Comparison of ENCODE assay signal across 8 cellular contexts in genomic region chr14:66624319-66624937, GRCh38.
A peak's percentile ranks its signal among the peaks of the same experiment; 100 is the strongest.
DNase-seq lines count a peak whose midpoint lies in the region; ATAC-seq and TF ChIP-seq lines count a peak whose summit lies in the region.

No MANE protein-coding gene starts in this region.

- H3K4me2 ChIP-seq in PC-3 (ENCODE audit: low read length), result no peak overlapping the region

- H3F3A ChIP-seq in PC-3 (ENCODE audit: low read length, unreplicated experiment), result no peaks in the 10 kb centered on the region

- TF ChIP-seq CTCF in PC-3 (conservative IDR thresholded peaks at IDR 0.05; ENCODE audit: low read depth, low read length) (peak; percentile 92), brain (conservative IDR thresholded peaks at IDR 0.05) (peak; percentile 65 to 72)
- no peak for TF ChIP-seq CTCF in CD8-positive, alpha-beta T cell (IDR thresholded peaks at IDR 0.05)

- intact Hi-C loops in PC-3 (cut with micrococcal nuclease), result loop anchor here (1.0 to 5.0 kb wide), 4 partner anchors 38 to 494 kb away; no protein-coding TSS in a partner anchor
- intact Hi-C loops in CD8-positive, alpha-beta T cell (cut with DNase I, micrococcal nuclease), result loop anchor here in 1 of 2 experiments (2.0 kb wide), 1 partner anchor 660 kb away; no protein-coding TSS in a partner anchor

- peaks cover 30% of the 10 kb centered on the region for H3K36me3 Mint-ChIP-seq in brain
- H3K36me3 Mint-ChIP-seq in CD8-positive, alpha-beta T cell, result peaks cover 2% of the 10 kb centered on the region

- peak; percentile 6 for DNase-seq in activated T-cell treated with anti-CD3 and anti-CD28 coated beads for 24 hours (ENCODE audit: low read depth)
- DNase-seq in activated T-cell treated with anti-CD3 and anti-CD28 coated beads for 4 hours, result no peak
- peak; percentile 77 for DNase-seq in PC-3
- DNase-seq in inferior parietal cortex (ENCODE audit: extremely low spot score), result peak; percentile 63
- DNase-seq in stimulated activated CD4-positive, alpha-beta T cell treated with anti-CD3 and anti-CD28 coated beads, Interleukin-2, amount 100 ng/mL, for 4 hours (ENCODE audit: low read depth), result peak; percentile 9
- no peak for DNase-seq in CD8-positive, alpha-beta T cell

- peak overlapping the region in 1 of 5 experiments; percentile 42 for H3K4me3 Mint-ChIP-seq in brain
- no peak overlapping the region for H3K4me3 Mint-ChIP-seq in CD8-positive, alpha-beta T cell

- no peak overlapping the region for H2AFZ ChIP-seq in PC-3 (ENCODE audit: low read length)

- no peak overlapping the region for H3K4me3 ChIP-seq in PC-3 (ENCODE audit: low read length)
- H3K4me3 ChIP-seq in CD8-positive, alpha-beta T cell (ENCODE audit: low read depth, low read length), result no peak overlapping the region

- peaks cover 21% of the 10 kb centered on the region for H3K4me1 Mint-ChIP-seq in brain
- no peaks in the 10 kb centered on the region for H3K4me1 Mint-ChIP-seq in CD8-positive, alpha-beta T cell (ENCODE audit: low read depth)

- no peak overlapping the region for H3K9ac ChIP-seq in PC-3 (ENCODE audit: low read length)

- peaks cover 4% of the 10 kb centered on the region; the same call in 1 of the 2 replicates for H4K20me1 ChIP-seq in PC-3 (ENCODE audit: low read length)

- H3K4me1 ChIP-seq in PC-3 (ENCODE audit: insufficient read depth, low read length), result no peaks in the 10 kb centered on the region
- no peaks in the 10 kb centered on the region for H3K4me1 ChIP-seq in CD8-positive, alpha-beta T cell (ENCODE audit: insufficient read depth, low read length)

- peaks cover 15 to 31% (median 25%) of the 10 kb centered on the region in 5 experiments for H3K9me3 Mint-ChIP-seq in brain
- no peaks in the 10 kb centered on the region for H3K9me3 Mint-ChIP-seq in CD8-positive, alpha-beta T cell

- ATAC-seq in HG03432 (IDR thresholded peaks at IDR 0.05; ENCODE audit: unreplicated experiment) (peak; percentile 75), PC-3 (peak; percentile 100)
- no peak for ATAC-seq in CD8-positive, alpha-beta T cell

- POLR2A ChIA-PET in PC-3 (lab: Charles Lee; ENCODE audit: unreplicated experiment), result no interaction called here
- POLR2A ChIA-PET in CD8-positive, alpha-beta T cell (lab: Charles Lee), result no interaction called here

- H3K36me3 ChIP-seq in PC-3 (ENCODE audit: low read depth, low read length), result no peaks in the 10 kb centered on the region
- no peaks in the 10 kb centered on the region for H3K36me3 ChIP-seq in CD8-positive, alpha-beta T cell (ENCODE audit: insufficient read depth, low read length)

- peaks cover 31% of the 10 kb centered on the region for H3K79me2 ChIP-seq in PC-3 (ENCODE audit: low read length)

- H3K9me2 ChIP-seq in PC-3 (replicated peaks; ENCODE audit: low read length), result no peaks in the 10 kb centered on the region

- no peak overlapping the region for H3K27ac ChIP-seq in PC-3 (ENCODE audit: low read length)
- H3K27ac ChIP-seq in CD8-positive, alpha-beta T cell (ENCODE audit: low read depth, low read length), result no peak overlapping the region

- no peaks in the 10 kb centered on the region for H3K27me3 ChIP-seq in PC-3 (ENCODE audit: low read length)
- H3K27me3 ChIP-seq in CD8-positive, alpha-beta T cell (ENCODE audit: insufficient read depth, low read length), result no peaks in the 10 kb centered on the region

- no peaks in the 10 kb centered on the region for H3K9me3 ChIP-seq in PC-3 (ENCODE audit: low read length)
- H3K9me3 ChIP-seq in CD8-positive, alpha-beta T cell (ENCODE audit: low read length), result no peaks in the 10 kb centered on the region

- BruUV-seq in PC-3 (replicated peaks; lab: Mats Ljungman, UMichigan), result no TSS peak

- H3K27ac Mint-ChIP-seq in brain, result peak overlapping the region in 3 of 5 experiments; percentile 50 to 76 (median 58)
- H3K27ac Mint-ChIP-seq in CD8-positive, alpha-beta T cell, result no peak overlapping the region

- CTCF ChIA-PET in PC-3 (lab: Charles Lee), result interaction anchor here (0.5 to 1.4 kb wide), 9 partner anchors 24 to 661 kb away, joined by 3 to 14 read pairs (median 4); no protein-coding TSS in a partner anchor
- CTCF ChIA-PET in CD8-positive, alpha-beta T cell (lab: Charles Lee), result interaction anchor here (0.9 to 1.1 kb wide), 2 partner anchors 33 to 265 kb away, joined by 3 to 4 read pairs; no protein-coding TSS in a partner anchor

- no peaks in the 10 kb centered on the region for H3K27me3 Mint-ChIP-seq in brain
- H3K27me3 Mint-ChIP-seq in CD8-positive, alpha-beta T cell (ENCODE audit: low read depth), result no peaks in the 10 kb centered on the region

Comparison
In these comparisons a context has a peak if more than half of its experiments do, and no peak if none do; other contexts are left out.
1. DNase-seq: peak in activated T-cell treated with anti-CD3 and anti-CD28 coated beads for 24 hours (single experiment), PC-3 (single experiment), inferior parietal cortex (single experiment) and stimulated activated CD4-positive, alpha-beta T cell treated with anti-CD3 and anti-CD28 coated beads, Interleukin-2, amount 100 ng/mL, for 4 hours (single experiment); none in activated T-cell treated with anti-CD3 and anti-CD28 coated beads for 4 hours (single experiment) and CD8-positive, alpha-beta T cell (0 of 7).